In genomic region chr1:145994391-145995120, GRCh38 we compare ENCODE assay signal across 8 cellular contexts. TPM values are rescaled to one million over a fixed set of nuclear protein-coding genes. Genes with fewer than 3 reads are reported as not detected.
A peak's percentile ranks its signal among the peaks of the same experiment; 100 is the strongest.
DNase-seq lines count a peak whose midpoint lies in the region; ATAC-seq and TF ChIP-seq lines count a peak whose summit lies in the region.

No MANE protein-coding gene starts in this region.

- WGBS in heart left ventricle, 4 donors: 0 to 5% (median 3%) methylated on average over 10 of the region's 10 CpGs

- H3K27me3 ChIP-seq in heart left ventricle (no peaks in the 10 kb centered on the region), right atrium auricular region (no peaks in the 10 kb centered on the region)

- H3K4me3 ChIP-seq in heart left ventricle: peak overlapping the region; percentile 59 to 94 (median 82)
- H3K4me3 ChIP-seq in right atrium auricular region: peak overlapping the region; percentile 74 to 92

- TF ChIP-seq CTCF in heart left ventricle (IDR thresholded peaks at IDR 0.05) (no peak), right atrium auricular region (IDR thresholded peaks at IDR 0.05) (no peak)

- H3K9me3 ChIP-seq in heart left ventricle (no peaks in the 10 kb centered on the region), right atrium auricular region (no peaks in the 10 kb centered on the region)

- ATAC-seq in heart left ventricle (no peak), GM21528 (IDR thresholded peaks at IDR 0.05; ENCODE audit: low FRiP score, unreplicated experiment) (no peak)

- peak in 1 of 2 donors; percentile 39 for TF ChIP-seq POLR2A in heart left ventricle (IDR thresholded peaks at IDR 0.05)

- H3K36me3 ChIP-seq in heart left ventricle (peaks cover 10 to 40% (median 37%) of the 10 kb centered on the region in 9 donors), right atrium auricular region (peaks cover 45% of the 10 kb centered on the region)

- intact Hi-C loops in heart left ventricle (cut with DNase I) (loop anchor here in 1 of 10 donors (5.0 kb wide), 1 partner anchor 32 kb away; the partner anchor contains the start of genes ANKRD34A and POLR3GL), cardiac septum (cut with DNase I) (loop anchor here (5.0 kb wide), 1 partner anchor 32 kb away; the partner anchor contains the start of genes ANKRD34A and POLR3GL)

- H3K4me1 ChIP-seq in heart left ventricle (peaks cover 3 to 58% (median 38%) of the 10 kb centered on the region in 12 donors), right atrium auricular region (peaks cover 0 to 52% of the 10 kb centered on the region in 2 donors)

- DNase-seq in heart left ventricle (peak in 2 of 5 donors; percentile 48 to 49), cardiac septum (ENCODE audit: low spot score) (no peak), right atrium auricular region (ENCODE audit: low spot score) (no peak), DMS 273 treated with DMSO at 0.1 percent for 48 hours (lab: John Stamatoyannopoulos, UW) (no peak), GM19240 (ENCODE audit: insufficient read length, low spot score) (no peak)
- DNase-seq in activated T-cell treated with anti-CD3 and anti-CD28 coated beads, Interleukin-2, amount 50 U/mL, for 1 hour: peak; percentile 44
- peak in 2 of 3 experiments; percentile 27 to 45 for DNase-seq in stimulated activated CD4-positive, alpha-beta T cell treated with anti-CD3 and anti-CD28 coated beads, TNF-alpha, amount 100 ng/mL, for 24 hours (ENCODE audit: low read depth in 3 of 3)

- H3K27ac ChIP-seq in heart left ventricle (peak overlapping the region; percentile 94 to 100 (median 97)), right atrium auricular region (peak overlapping the region; percentile 98)

RNA-seq across cellular contexts. Expression of gene TXNIP, which starts 1.8 kb away (rescaled TPM):
- total RNA-seq in heart left ventricle (1,000 to 10,000 TPM in 4 of 9 donors, 100 to 1,000 TPM in 5; 489 to 1,925 (median 1,000) TPM), cardiac septum (689 TPM), right atrium auricular region (1,000 to 10,000 TPM in 1 of 2 donors, 100 to 1,000 TPM in 1; 898 to 1,186 TPM)
- 100 to 1,000 TPM; 222 to 597 TPM for polyA plus RNA-seq in heart left ventricle

RNA-seq across cellular contexts. Expression of gene HJV, which starts 27.0 kb away (rescaled TPM):
- total RNA-seq in heart left ventricle (100 to 1,000 TPM in 3 of 9 donors, 10 to 100 TPM in 6; 21.8 to 125 (median 79.5) TPM), cardiac septum (73.8 TPM), right atrium auricular region (100 to 1,000 TPM in 1 of 2 donors, 10 to 100 TPM in 1; 73.3 to 153 TPM)
- polyA plus RNA-seq in heart left ventricle: 10 to 100 TPM in 1 of 2 donors, under 1 TPM in 1; 0.62 to 37.7 TPM

RNA-seq across cellular contexts. Expression of gene POLR3GL, which starts 30.1 kb away (rescaled TPM):
- total RNA-seq in heart left ventricle (10 to 100 TPM; 30.2 to 45.7 (median 36.0) TPM), cardiac septum (36.8 TPM), right atrium auricular region (10 to 100 TPM; 36.4 to 45.2 TPM)
- 10 to 100 TPM; 45.8 to 69.4 TPM for polyA plus RNA-seq in heart left ventricle

RNA-seq across cellular contexts. Expression of gene ANKRD34A, which starts 30.2 kb away (rescaled TPM):
- total RNA-seq in heart left ventricle (1 to 10 TPM; 1.0 to 3.5 (median 1.7) TPM), cardiac septum (2.9 TPM), right atrium auricular region (1 to 10 TPM; 1.5 to 3.4 TPM)
- 1 to 10 TPM in 1 of 2 donors, under 1 TPM in 1; 0.65 to 1.9 TPM for polyA plus RNA-seq in heart left ventricle

RNA-seq across cellular contexts. Expression of gene LIX1L, which starts 36.7 kb away (rescaled TPM):
- total RNA-seq in heart left ventricle: 10 to 100 TPM; 21.7 to 31.5 (median 26.4) TPM
- 10 to 100 TPM in 1 of 2 donors, 1 to 10 TPM in 1; 7.0 to 13.4 TPM for polyA plus RNA-seq in heart left ventricle
- total RNA-seq in cardiac septum: 25.6 TPM
- total RNA-seq in right atrium auricular region: 10 to 100 TPM; 26.6 to 36.6 TPM

Comparison
In these comparisons a context has a peak if more than half of its experiments do, and no peak if none do; other contexts are left out.
1. DNase-seq: peak in activated T-cell treated with anti-CD3 and anti-CD28 coated beads, Interleukin-2, amount 50 U/mL, for 1 hour (single experiment) and stimulated activated CD4-positive, alpha-beta T cell treated with anti-CD3 and anti-CD28 coated beads, TNF-alpha, amount 100 ng/mL, for 24 hours (2 of 3); none in cardiac septum (single experiment), right atrium auricular region (single experiment), DMS 273 treated with DMSO at 0.1 percent for 48 hours (single experiment) and GM19240 (single experiment).